Comparison of ENCODE assay signal across 2 cellular contexts in genomic region chr9:137217276-137218211, GRCh38.
TF ChIP-seq lines count a peak whose summit lies in the region.

No MANE protein-coding gene starts in this region.

TF ChIP-seq in IMR-90, 13 proteins besides CTCF, POLR2A, EP300 and RAD21 (continued from another document):
- TF ChIP-seq USF2 (IDR thresholded peaks at IDR 0.05; ENCODE audit: low read depth, low read length) (no peak), CHD1 (IDR thresholded peaks at IDR 0.05; ENCODE audit: low read depth, low read length) (no peak), BHLHE40 (IDR thresholded peaks at IDR 0.05; ENCODE audit: low read depth, low read length) (no peak), MAZ (IDR thresholded peaks at IDR 0.05; ENCODE audit: borderline replicate concordance, low read depth, low read length) (no peak), MXI1 (IDR thresholded peaks at IDR 0.05; ENCODE audit: borderline replicate concordance, low read depth, low read length) (no peak), SMC3 (IDR thresholded peaks at IDR 0.05; ENCODE audit: low read depth, low read length) (no peak), ELK1 (IDR thresholded peaks at IDR 0.05; ENCODE audit: borderline replicate concordance, low read depth, low read length) (no peak), MAFK (IDR thresholded peaks at IDR 0.05; ENCODE audit: low read depth, low read length) (no peak), RFX5 (IDR thresholded peaks at IDR 0.05; ENCODE audit: low read depth, low read length) (no peak), NFE2L2 (IDR thresholded peaks at IDR 0.05; ENCODE audit: low read depth, low read length) (no peak)

TF ChIP-seq in WTC11, 78 proteins besides CTCF, POLR2A, EP300 and RAD21:
- TF ChIP-seq ZBTB43 (CRISPR knock-in tag; IDR thresholded peaks at IDR 0.05) (no peak), USF2 (CRISPR knock-in tag; IDR thresholded peaks at IDR 0.05) (no peak), PRDM15 (CRISPR knock-in tag; IDR thresholded peaks at IDR 0.05) (peak; percentile 43; the same call in 1 of the 2 replicates), SP1 (CRISPR knock-in tag; conservative IDR thresholded peaks at IDR 0.05) (0 out of 2 replicates have a peak, but pooled peaks have one; percentile 29)
TF ChIP-seq in WTC11: peak in this region for 2.
